ENCODE assay signal across 16 cellular contexts in genomic region chr6:151179321-151179720, GRCh38.
DNase-seq lines count a peak whose midpoint lies in the region; ATAC-seq and TF ChIP-seq lines count a peak whose summit lies in the region.
"Had no signal": no experiment of that assay in that cellular context is flagged by ENCODE, and none has a peak within 500 bp of the region (broad histone marks: within the 10 kb centered on the region; RNA-seq: fewer than 3 reads in every experiment).

No MANE protein-coding gene starts in this region.

- H3K27ac Mint-ChIP-seq in HFFc6: no peak overlapping the region
- H3K27ac Mint-ChIP-seq in activated naive CD8-positive, alpha-beta T cell treated with anti-CD3 and anti-CD28 coated beads, Interleukin-2, amount 50 U/mL, for 24 hours: no peak overlapping the region
- H3K27ac Mint-ChIP-seq: activated CD4-positive, alpha-beta memory T cell treated with anti-CD3 and anti-CD28 coated beads for 36 hours; activated T-cell treated with anti-CD3 and anti-CD28 coated beads, Interleukin-2, amount 50 U/mL, for 72 hours had no signal

- no peaks in the 10 kb centered on the region for H3K36me3 Mint-ChIP-seq in HFFc6 (ENCODE audit: low read depth)
- no peaks in the 10 kb centered on the region for H3K36me3 Mint-ChIP-seq in activated naive CD8-positive, alpha-beta T cell treated with anti-CD3 and anti-CD28 coated beads, Interleukin-2, amount 50 U/mL, for 24 hours (ENCODE audit: low read depth)
- H3K36me3 Mint-ChIP-seq: activated CD4-positive, alpha-beta memory T cell treated with anti-CD3 and anti-CD28 coated beads for 36 hours had no signal

- H3K36me3 ChIP-seq in thyroid gland: no peaks in the 10 kb centered on the region
- H3K36me3 ChIP-seq: ascending aorta, HAP-1, pancreas had no signal

- no peaks in the 10 kb centered on the region for H3K27me3 ChIP-seq in thyroid gland
- H3K27me3 ChIP-seq: ascending aorta, pancreas had no signal

- H3K4me3 ChIP-seq in astrocyte of the spinal cord (ENCODE audit: low read depth, low read length) (no peak overlapping the region), thyroid gland (replicated peaks in 1 of 3) (no peak overlapping the region)
- H3K4me3 ChIP-seq: ascending aorta, HAP-1, pancreas had no signal

- DNase-seq in AG09319 (ENCODE audit: extremely low read depth, low read depth): peak; percentile 73
- DNase-seq in HFFc6: peak; percentile 17
- DNase-seq in astrocyte of the spinal cord (ENCODE audit: low read depth, low spot score): peak; percentile 85
- DNase-seq in glomerular visceral epithelial cell (ENCODE audit: extremely low spot score): peak; percentile 22
- DNase-seq in thyroid gland: no peak
- DNase-seq in NCI-H510A treated with DMSO at 0.1 percent for 48 hours (lab: John Stamatoyannopoulos, UW): no peak
- DNase-seq in activated naive CD8-positive, alpha-beta T cell treated with anti-CD3 and anti-CD28 coated beads, Interleukin-2, amount 50 U/mL, for 24 hours: no peak
- DNase-seq: activated CD4-positive, alpha-beta memory T cell treated with anti-CD3 and anti-CD28 coated beads for 36 hours; activated T-cell treated with anti-CD3 and anti-CD28 coated beads, Interleukin-2, amount 50 U/mL, for 72 hours; effector CD4-positive, alpha-beta T cell; MM.1S; pancreas; stimulated activated CD4-positive, alpha-beta T cell treated with anti-CD3 and anti-CD28 coated beads, Interleukin-12 subunit alpha, Interleukin-12 subunit beta, amount 100 ng/mL, for 4 hours had no signal

- H3K27ac ChIP-seq in thyroid gland: no peak overlapping the region
- H3K27ac ChIP-seq: ascending aorta, pancreas had no signal

- H3K4me1 Mint-ChIP-seq in HFFc6 (ENCODE audit: low read depth): peaks cover 6% of the 10 kb centered on the region; the same call in 1 of the 2 replicates
- H3K4me1 Mint-ChIP-seq in activated naive CD8-positive, alpha-beta T cell treated with anti-CD3 and anti-CD28 coated beads, Interleukin-2, amount 50 U/mL, for 24 hours: no peaks in the 10 kb centered on the region

- intact Hi-C loops in thyroid gland (cut with DNase I): loop anchor here (10.0 kb wide), 1 partner anchor 145 kb away; no protein-coding TSS in a partner anchor

- TF ChIP-seq CTCF in AG09319 (IDR thresholded peaks at IDR 0.05; ENCODE audit: low read depth, low read length): no peak
- TF ChIP-seq CTCF in HFFc6 (IDR thresholded peaks at IDR 0.05): no peak
- TF ChIP-seq CTCF in astrocyte of the spinal cord (IDR thresholded peaks at IDR 0.05; ENCODE audit: low read depth, low read length): no peak
- TF ChIP-seq CTCF in thyroid gland (IDR thresholded peaks at IDR 0.05): no peak

- H3K9me3 Mint-ChIP-seq in HFFc6: no peaks in the 10 kb centered on the region
- no peaks in the 10 kb centered on the region for H3K9me3 Mint-ChIP-seq in activated naive CD8-positive, alpha-beta T cell treated with anti-CD3 and anti-CD28 coated beads, Interleukin-2, amount 50 U/mL, for 24 hours
- H3K9me3 Mint-ChIP-seq: activated T-cell treated with anti-CD3 and anti-CD28 coated beads, Interleukin-2, amount 50 U/mL, for 72 hours had no signal

- H3K4me1 ChIP-seq in thyroid gland: peaks cover 7 to 12% of the 10 kb centered on the region in 2 donors
- H3K4me1 ChIP-seq: ascending aorta, pancreas had no signal

- H3K27me3 Mint-ChIP-seq in HFFc6 (ENCODE audit: insufficient read depth): peaks cover 13% of the 10 kb centered on the region
- peaks cover 19% of the 10 kb centered on the region for H3K27me3 Mint-ChIP-seq in activated naive CD8-positive, alpha-beta T cell treated with anti-CD3 and anti-CD28 coated beads, Interleukin-2, amount 50 U/mL, for 24 hours

- whole genome bisulfite sequencing in thyroid gland, 2 donors: 82 to 85% methylated on average over 2 of the region's 2 CpGs

- in situ Hi-C loops in astrocyte of the spinal cord (cut with HindIII; ENCODE audit: low sequenced_read_pairs): no loop called here

- H3K9me3 ChIP-seq in thyroid gland: no peaks in the 10 kb centered on the region
- H3K9me3 ChIP-seq: ascending aorta, pancreas had no signal

- TF ChIP-seq POLR2A in thyroid gland (IDR thresholded peaks at IDR 0.05): no peak

- ATAC-seq in HG03025 (IDR thresholded peaks at IDR 0.05; ENCODE audit: low FRiP score, unreplicated experiment): no peak
- ATAC-seq in activated naive CD8-positive, alpha-beta T cell treated with anti-CD3 and anti-CD28 coated beads, Interleukin-2, amount 50 U/mL, for 24 hours: no peak
- ATAC-seq: activated T-cell treated with anti-CD3 and anti-CD28 coated beads, Interleukin-2, amount 50 U/mL, for 72 hours; pancreas had no signal

- H3K4me3 Mint-ChIP-seq in HFFc6: no peak overlapping the region
- H3K4me3 Mint-ChIP-seq in activated naive CD8-positive, alpha-beta T cell treated with anti-CD3 and anti-CD28 coated beads, Interleukin-2, amount 50 U/mL, for 24 hours: no peak overlapping the region
- H3K4me3 Mint-ChIP-seq: activated CD4-positive, alpha-beta memory T cell treated with anti-CD3 and anti-CD28 coated beads for 36 hours; activated T-cell treated with anti-CD3 and anti-CD28 coated beads, Interleukin-2, amount 50 U/mL, for 72 hours had no signal

Comparison
In these comparisons a context has a peak if more than half of its experiments do, and no peak if none do; other contexts are left out.
1. DNase-seq: peak in AG09319 (single experiment), HFFc6 (single experiment), astrocyte of the spinal cord (single experiment) and glomerular visceral epithelial cell (single experiment); none in thyroid gland (0 of 2), NCI-H510A treated with DMSO at 0.1 percent for 48 hours (single experiment) and activated naive CD8-positive, alpha-beta T cell treated with anti-CD3 and anti-CD28 coated beads, Interleukin-2, amount 50 U/mL, for 24 hours (single experiment).